In genomic region chr17:27581016-27581415, GRCh38 we compare ENCODE assay signal across 24 cellular contexts. TPM values are rescaled to one million over a fixed set of nuclear protein-coding genes. Genes with fewer than 3 reads are reported as not detected.
"Had no signal": no experiment of that assay in that cellular context is flagged by ENCODE, and none has a peak within 500 bp of the region (broad histone marks: within the 10 kb centered on the region; RNA-seq: fewer than 3 reads in every experiment).

No MANE protein-coding gene starts in this region.

- H3K9me3 ChIP-seq: esophagus squamous epithelium, left ventricle myocardium inferior, mucosa of descending colon, neutrophil, transverse colon had no signal

- DNase-seq: activated CD4-positive, CD25-positive, alpha-beta regulatory T cell treated with anti-CD3 and anti-CD28 coated beads, Interleukin-2, amount 50 U/mL, for 72 hours; activated CD8-positive, alpha-beta memory T cell treated with anti-CD3 and anti-CD28 coated beads for 24 hours; activated naive CD4-positive, alpha-beta T cell treated with anti-CD3 and anti-CD28 coated beads for 36 hours; amniotic stem cell; esophagus squamous epithelium; glutamatergic neuron; hypothalamus; left ventricle myocardium inferior; mucosa of descending colon; naive thymus-derived CD4-positive, alpha-beta T cell; retina; stimulated activated CD4-positive, alpha-beta T cell treated with anti-CD3 and anti-CD28 coated beads, Interleukin-15, amount 100 ng/mL, for 24 hours; stimulated activated CD4-positive, alpha-beta T cell treated with anti-CD3 and anti-CD28 coated beads, Interleukin-4, amount 100 ng/mL, for 1 hour; stimulated activated naive B cell treated with anti-CD40 and anti-IgM and Interleukin-4, amounts not matched to agents 10 μg/mL and 1 μg/mL and 100 μg/mL, for 72 hours; substantia nigra; SW 1271; T1000; transverse colon had no signal

- H3K27me3 Mint-ChIP-seq: brain; central memory CD8-positive, alpha-beta T cell; naive thymus-derived CD4-positive, alpha-beta T cell; stimulated activated naive B cell treated with anti-CD40 and anti-IgM and Interleukin-4, amounts not matched to agents 10 μg/mL and 1 μg/mL and 100 μg/mL, for 72 hours had no signal

- H3K4me3 ChIP-seq: coronary artery, esophagus squamous epithelium, left ventricle myocardium inferior, mucosa of descending colon, transverse colon had no signal

- H3K27ac ChIP-seq: esophagus squamous epithelium, left ventricle myocardium inferior, transverse colon had no signal

- H3K36me3 ChIP-seq: transverse colon had no signal

- ATAC-seq: naive thymus-derived CD4-positive, alpha-beta T cell; stimulated activated naive B cell treated with anti-CD40 and anti-IgM and Interleukin-4, amounts not matched to agents 10 μg/mL and 1 μg/mL and 100 μg/mL, for 72 hours had no signal

- H3K4me3 Mint-ChIP-seq: activated naive CD4-positive, alpha-beta T cell treated with anti-CD3 and anti-CD28 coated beads for 36 hours; brain; central memory CD8-positive, alpha-beta T cell; naive thymus-derived CD4-positive, alpha-beta T cell; stimulated activated naive B cell treated with anti-CD40 and anti-IgM and Interleukin-4, amounts not matched to agents 10 μg/mL and 1 μg/mL and 100 μg/mL, for 72 hours had no signal

- H3K27me3 ChIP-seq: esophagus squamous epithelium, neutrophil, transverse colon had no signal

- H3K27ac Mint-ChIP-seq: stimulated activated naive B cell treated with anti-CD40 and anti-IgM and Interleukin-4, amounts not matched to agents 10 μg/mL and 1 μg/mL and 100 μg/mL, for 72 hours had no signal

- H3K9me3 Mint-ChIP-seq: activated naive CD4-positive, alpha-beta T cell treated with anti-CD3 and anti-CD28 coated beads for 36 hours; activated T-helper 2 cell treated with anti-CD3 and anti-CD28 coated beads, Interferon-gamma antibody, Interleukin-2, Interleukin-4, amounts not matched to agents 10 μg/mL and 5 μg/mL and 100 μg/mL, durations not matched to agents 14 hours and 24 hours and 36 hours; brain; central memory CD8-positive, alpha-beta T cell; naive thymus-derived CD4-positive, alpha-beta T cell; stimulated activated naive B cell treated with anti-CD40 and anti-IgM and Interleukin-4, amounts not matched to agents 10 μg/mL and 1 μg/mL and 100 μg/mL, for 72 hours had no signal

RNA-seq across cellular contexts. Expression of gene LGALS9, which starts 50.0 kb away (rescaled TPM):
- total RNA-seq: SK-MEL-5 had no signal
